24 cellular contexts compared by ENCODE assay signal in the genomic region with DNA sequence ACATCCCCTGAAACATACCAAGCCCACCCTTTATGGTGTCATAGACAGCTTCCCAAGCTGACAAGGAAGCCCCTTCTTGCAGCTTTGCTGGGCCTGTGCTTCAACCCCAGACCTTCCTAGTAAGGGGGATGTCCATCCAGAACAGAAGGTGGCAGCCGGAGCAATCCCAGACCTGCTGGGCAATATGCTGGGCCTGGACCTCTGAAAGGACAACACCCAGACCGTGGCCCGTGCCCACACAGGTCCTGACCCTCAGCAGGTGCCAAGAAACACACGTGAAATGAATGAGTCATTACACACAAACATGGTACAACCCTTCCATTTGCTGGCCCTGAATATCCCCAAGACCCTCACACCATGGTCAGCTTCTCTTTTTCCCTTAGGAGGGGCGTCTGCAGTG.
"Had no signal": no experiment of that assay in that cellular context is flagged by ENCODE, and none has a peak within 500 bp of the region (broad histone marks: within the 10 kb centered on the region; RNA-seq: fewer than 3 reads in every experiment).

No MANE protein-coding gene starts in this region.

- H3K9me3 Mint-ChIP-seq: activated naive CD4-positive, alpha-beta T cell treated with anti-CD3 and anti-CD28 coated beads, Interleukin-2, amount 50 U/mL, for 24 hours; activated T-helper 1 cell treated with anti-CD3 and anti-CD28 coated beads, Interleukin-12 subunit alpha, Interleukin-12 subunit beta, Interleukin-2, Interleukin-4 antibody, amounts not matched to agents 30 ng/mL and 10 ng/mL and 1 ng/mL, durations not matched to agents 14 hours and 24 hours and 36 hours; memory B cell; naive thymus-derived CD8-positive, alpha-beta T cell; stimulated activated naive CD8-positive, alpha-beta T cell treated with anti-CD3 and anti-CD28 coated beads, Interleukin-15, Interleukin-2, amounts not matched to agents 100 ng/mL and 50 ng/mL, for 24 hours; WTC11 had no signal

- DNase-seq: activated CD4-positive, alpha-beta T cell treated with anti-CD3 and anti-CD28 coated beads, Interleukin-2, amount 50 U/mL, for 4 hours; activated gamma-delta T cell; aorta; brain microvascular endothelial cell; central memory CD4-positive, alpha-beta T cell; colonic mucosa; gastrocnemius medialis; left cardiac atrium; naive thymus-derived CD8-positive, alpha-beta T cell; ovary; psoas muscle; stimulated activated CD4-positive, alpha-beta T cell treated with anti-CD3 and anti-CD28 coated beads, Interleukin-12 subunit alpha, Interleukin-12 subunit beta, amount 100 ng/mL, for 4 hours; stimulated activated CD4-positive, alpha-beta T cell treated with anti-CD3 and anti-CD28 coated beads, Interleukin-4, amount 100 ng/mL, for 4 hours; T-helper 1 cell; T-helper 9 cell had no signal

- H3K36me3 ChIP-seq: colonic mucosa, gastrocnemius medialis, ovary had no signal

- H3K36me3 Mint-ChIP-seq: activated naive CD4-positive, alpha-beta T cell treated with anti-CD3 and anti-CD28 coated beads, Interleukin-2, amount 50 U/mL, for 24 hours; memory B cell; naive thymus-derived CD8-positive, alpha-beta T cell had no signal

- H3K27me3 Mint-ChIP-seq: activated naive CD4-positive, alpha-beta T cell treated with anti-CD3 and anti-CD28 coated beads, Interleukin-2, amount 50 U/mL, for 24 hours; naive thymus-derived CD8-positive, alpha-beta T cell; stimulated activated naive CD8-positive, alpha-beta T cell treated with anti-CD3 and anti-CD28 coated beads, Interleukin-15, Interleukin-2, amounts not matched to agents 100 ng/mL and 50 ng/mL, for 24 hours had no signal

- H3K27ac Mint-ChIP-seq: activated T-helper 1 cell treated with anti-CD3 and anti-CD28 coated beads, Interleukin-12 subunit alpha, Interleukin-12 subunit beta, Interleukin-2, Interleukin-4 antibody, amounts not matched to agents 30 ng/mL and 10 ng/mL and 1 ng/mL, durations not matched to agents 14 hours and 24 hours and 36 hours; memory B cell; stimulated activated naive CD8-positive, alpha-beta T cell treated with anti-CD3 and anti-CD28 coated beads, Interleukin-15, Interleukin-2, amounts not matched to agents 100 ng/mL and 50 ng/mL, for 24 hours; WTC11 had no signal

- H3K9me3 ChIP-seq: colonic mucosa, esophagus muscularis mucosa, gastrocnemius medialis, neutrophil, ovary, psoas muscle, right atrium auricular region, tibial nerve had no signal

- H3K27ac ChIP-seq: brain microvascular endothelial cell, colonic mucosa, esophagus muscularis mucosa, gastrocnemius medialis, neutrophil, ovary, psoas muscle, right atrium auricular region had no signal

- H3K4me3 Mint-ChIP-seq: activated naive CD4-positive, alpha-beta T cell treated with anti-CD3 and anti-CD28 coated beads, Interleukin-2, amount 50 U/mL, for 24 hours; activated T-helper 1 cell treated with anti-CD3 and anti-CD28 coated beads, Interleukin-12 subunit alpha, Interleukin-12 subunit beta, Interleukin-2, Interleukin-4 antibody, amounts not matched to agents 30 ng/mL and 10 ng/mL and 1 ng/mL, durations not matched to agents 14 hours and 24 hours and 36 hours; memory B cell; naive thymus-derived CD8-positive, alpha-beta T cell; stimulated activated naive CD8-positive, alpha-beta T cell treated with anti-CD3 and anti-CD28 coated beads, Interleukin-15, Interleukin-2, amounts not matched to agents 100 ng/mL and 50 ng/mL, for 24 hours; WTC11 had no signal

- H3K4me1 ChIP-seq: colonic mucosa, psoas muscle had no signal

- ATAC-seq: gastrocnemius medialis; left cardiac atrium; naive thymus-derived CD8-positive, alpha-beta T cell; psoas muscle; WTC11 had no signal

- H3K27me3 ChIP-seq: brain microvascular endothelial cell, colonic mucosa, esophagus muscularis mucosa, gastrocnemius medialis, neutrophil, ovary, right atrium auricular region, tibial nerve had no signal

- H3K4me3 ChIP-seq: colonic mucosa, esophagus muscularis mucosa, gastrocnemius medialis, ovary, psoas muscle, right atrium auricular region, tibial nerve had no signal
